In genomic region chr12:15152864-15153263, GRCh38 we compare ENCODE assay signal across 11 cellular contexts.
DNase-seq lines count a peak whose midpoint lies in the region; ATAC-seq and TF ChIP-seq lines count a peak whose summit lies in the region.
"Had no signal": no experiment of that assay in that cellular context is flagged by ENCODE, and none has a peak within 500 bp of the region (broad histone marks: within the 10 kb centered on the region; RNA-seq: fewer than 3 reads in every experiment).

No MANE protein-coding gene starts in this region.

- no peak overlapping the region for H4K8ac ChIP-seq in neuronal stem cell (ENCODE audit: low read depth, low read length)

- H3K23ac ChIP-seq in neuronal stem cell (ENCODE audit: low read depth, low read length, poor library complexity), result no peak overlapping the region

- POLR2A ChIA-PET in RWPE1 (lab: Yijun Ruan, JAX; ENCODE audit: low non-redundant PET), result no interaction called here

- H3K18ac ChIP-seq in neuronal stem cell (ENCODE audit: low read length), result no peak overlapping the region

- H2BK12ac ChIP-seq in neuronal stem cell (ENCODE audit: low read length), result no peak overlapping the region

- H3K4ac ChIP-seq in neuronal stem cell (ENCODE audit: low read length), result no peak overlapping the region

- DNase-seq in ACHN (peak; percentile 63), RWPE1 (ENCODE audit: low spot score) (peak; percentile 53), fibroblast of the aortic adventitia (ENCODE audit: low read depth) (peak; percentile 27), neuronal stem cell (ENCODE audit: low spot score) (no peak), posterior vena cava (ENCODE audit: low spot score) (no peak)
- no peak for DNase-seq in activated CD4-positive, alpha-beta T cell treated with anti-CD3 and anti-CD28 coated beads, Interleukin-2, amount 50 U/mL, for 48 hours
- DNase-seq: activated gamma-delta T cell; RPMI8226; stimulated activated CD4-positive, alpha-beta T cell treated with anti-CD3 and anti-CD28 coated beads, Interleukin-2, amount 100 ng/mL, for 48 hours had no signal

- no peaks in the 10 kb centered on the region for H3K79me2 ChIP-seq in parathyroid adenoma

- no peaks in the 10 kb centered on the region for H3K36me3 ChIP-seq in parathyroid adenoma (ENCODE audit: control insufficient read depth, insufficient read depth, low read length)
- H3K36me3 ChIP-seq in neuronal stem cell (replicated peaks in 1 of 2; ENCODE audit: control insufficient read depth in 2 of 2, insufficient read depth in 2 of 2, low read length in 2 of 2), result no peaks in the 10 kb centered on the region

- intact Hi-C loops in posterior vena cava (cut with DNase I), result loop anchor here in 1 of 2 donors (5.0 kb wide), 1 partner anchor 69 kb away; the partner anchor contains the start of gene RERG

- no peak overlapping the region for H2BK5ac ChIP-seq in neuronal stem cell (ENCODE audit: low read length)

- no peak overlapping the region for H2AK5ac ChIP-seq in neuronal stem cell (ENCODE audit: low read depth, low read length)

- peak overlapping the region; percentile 23 for H2AFZ ChIP-seq in parathyroid adenoma
- no peak overlapping the region for H2AFZ ChIP-seq in neuronal stem cell (ENCODE audit: low read length)

- H3K27me3 ChIP-seq in parathyroid adenoma (ENCODE audit: control insufficient read depth, insufficient read depth, low read length) (no peaks in the 10 kb centered on the region), neuronal stem cell (ENCODE audit: control insufficient read depth in 3 of 3, insufficient read depth in 3 of 3, low read depth in 1 of 3, low read length in 3 of 3) (no peaks in the 10 kb centered on the region)

- H3K4me3 ChIP-seq in fibroblast of the aortic adventitia (ENCODE audit: low read depth, low read length), result no peak overlapping the region
- no peak overlapping the region for H3K4me3 ChIP-seq in parathyroid adenoma (ENCODE audit: low read depth, low read length)
- H3K4me3 ChIP-seq in neuronal stem cell (ENCODE audit: low read length in 2 of 2), result no peak overlapping the region

- H3K27ac ChIP-seq in RWPE1, result no peak overlapping the region
- peak overlapping the region; percentile 52 for H3K27ac ChIP-seq in parathyroid adenoma
- no peak overlapping the region for H3K27ac ChIP-seq in neuronal stem cell (replicated peaks; ENCODE audit: low read length)

- CTCF ChIA-PET in RWPE1 (lab: Yijun Ruan, JAX), result interaction anchor here (0.7 to 2.7 kb wide), 2 partner anchors 67 to 69 kb away, joined by 4 to 18 read pairs; partner anchors contain the start of gene RERG

- peaks cover 26% of the 10 kb centered on the region for H3K4me1 ChIP-seq in parathyroid adenoma
- no peaks in the 10 kb centered on the region for H3K4me1 ChIP-seq in neuronal stem cell (ENCODE audit: control insufficient read depth in 2 of 2, insufficient read depth in 1 of 2, low read depth in 1 of 2, low read length in 2 of 2)

- H2BK15ac ChIP-seq in neuronal stem cell (ENCODE audit: low read length), result no peak overlapping the region

- ATAC-seq in GM18505 (IDR thresholded peaks at IDR 0.05; ENCODE audit: unreplicated experiment), result no peak

- in situ Hi-C loops in ACHN (cut with HindIII; ENCODE audit: low pct_ligation_motif_present, low pct_unique_long_range_greater_than_20kb, low sequenced_read_pairs), result no loop called here

- TF ChIP-seq POLR2A in GM18505 (IDR thresholded peaks at IDR 0.05; ENCODE audit: borderline replicate concordance, extremely low read depth, insufficient read depth, insufficient read length), result no peak

- TF ChIP-seq CTCF in RWPE1 (conservative IDR thresholded peaks at IDR 0.05; ENCODE audit: low read depth) (no peak), fibroblast of the aortic adventitia (IDR thresholded peaks at IDR 0.05; ENCODE audit: insufficient read depth, low read length) (no peak), parathyroid adenoma (IDR thresholded peaks at IDR 0.05) (no peak)

- no peak overlapping the region for H3K14ac ChIP-seq in neuronal stem cell (ENCODE audit: low read length)

- H4K91ac ChIP-seq in neuronal stem cell (ENCODE audit: low read depth, low read length, poor library complexity), result no peak overlapping the region

- no peak overlapping the region for H2BK120ac ChIP-seq in neuronal stem cell (ENCODE audit: low read depth, low read length)

- H3K4me2 ChIP-seq in parathyroid adenoma (ENCODE audit: low read length), result peak overlapping the region; percentile 27
- H3K4me2 ChIP-seq in neuronal stem cell (ENCODE audit: insufficient read depth, low read length, poor library complexity, severe bottlenecking), result no peak overlapping the region

- no CpG with 5 or more reads among the region's 2 CpGs for WGBS in neuronal stem cell (ENCODE audit: extremely low coverage in 2 of 2, insufficient read length in 2 of 2, insufficient replicate concordance in 1 of 2), 2 donors

- no peak overlapping the region for H3K9ac ChIP-seq in parathyroid adenoma
- no peak overlapping the region for H3K9ac ChIP-seq in neuronal stem cell (ENCODE audit: low read depth, low read length, poor library complexity)

- H3K9me3 ChIP-seq in parathyroid adenoma (ENCODE audit: control insufficient read depth, low read length), result no peaks in the 10 kb centered on the region
- H3K9me3 ChIP-seq in neuronal stem cell (replicated peaks in 1 of 2; ENCODE audit: control insufficient read depth in 2 of 2, insufficient read depth in 1 of 2, low read depth in 1 of 2, low read length in 2 of 2), result no peaks in the 10 kb centered on the region

- H3K79me1 ChIP-seq in neuronal stem cell (ENCODE audit: low read depth, low read length), result no peaks in the 10 kb centered on the region

Comparison
In these comparisons a context has a peak if more than half of its experiments do, and no peak if none do; other contexts are left out.
1. DNase-seq: peak in ACHN (single experiment), RWPE1 (single experiment) and fibroblast of the aortic adventitia (single experiment); none in activated CD4-positive, alpha-beta T cell treated with anti-CD3 and anti-CD28 coated beads, Interleukin-2, amount 50 U/mL, for 48 hours (0 of 2), neuronal stem cell (single experiment) and posterior vena cava (single experiment).